Comparison of ENCODE assay signal across 15 cellular contexts in the genomic region with DNA sequence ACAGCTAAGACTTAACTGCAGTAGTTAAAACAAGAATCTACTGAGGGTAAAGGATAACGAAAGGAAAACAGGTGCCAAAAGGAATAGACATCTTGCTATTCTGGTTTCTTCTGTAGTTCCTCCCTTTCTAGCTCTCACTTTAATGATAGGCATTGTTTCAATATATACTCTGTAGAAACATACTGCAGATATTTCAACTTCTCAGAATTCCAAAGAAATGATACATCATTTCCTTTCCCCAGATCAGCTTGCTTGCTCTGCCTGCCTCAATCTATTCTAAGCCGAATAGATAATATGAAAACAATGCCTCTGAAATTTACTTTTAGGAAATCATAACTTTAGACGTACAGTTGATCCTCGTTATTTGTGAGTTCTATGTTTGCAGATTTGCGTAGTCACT. TPM values are rescaled to one million over a fixed set of nuclear protein-coding genes. Genes with fewer than 3 reads are reported as not detected.
A peak's percentile ranks its signal among the peaks of the same experiment; 100 is the strongest.
DNase-seq lines count a peak whose midpoint lies in the region; ATAC-seq and TF ChIP-seq lines count a peak whose summit lies in the region.
"Had no signal": no experiment of that assay in that cellular context is flagged by ENCODE, and none has a peak within 500 bp of the region (broad histone marks: within the 10 kb centered on the region; RNA-seq: fewer than 3 reads in every experiment).

No MANE protein-coding gene starts in this region.

- peaks cover 24% of the 10 kb centered on the region; the same call in 2 of the 3 replicates for H3K36me3 Mint-ChIP-seq in GM23338 (ENCODE audit: low read depth)

- no peak overlapping the region for H2AFZ ChIP-seq in PC-9
- H2AFZ ChIP-seq in osteoblast (ENCODE audit: low read length): no peak overlapping the region
- H2AFZ ChIP-seq in GM23338: no peak overlapping the region

- H4K20me1 ChIP-seq in PC-9 (ENCODE audit: insufficient read depth): no peaks in the 10 kb centered on the region
- H4K20me1 ChIP-seq in osteoblast (ENCODE audit: insufficient read depth, low read length): no peaks in the 10 kb centered on the region
- H4K20me1 ChIP-seq in GM23338 (replicated peaks; ENCODE audit: insufficient read depth): 0 out of 2 replicates have a peak, but pooled peaks cover 4% of the 10 kb centered on the region

- H3K36me3 ChIP-seq in BJ (ENCODE audit: control insufficient read depth, insufficient read depth, low read length): peaks cover 7% of the 10 kb centered on the region
- H3K36me3 ChIP-seq in PC-9 (ENCODE audit: low read depth): no peaks in the 10 kb centered on the region
- peaks cover 52% of the 10 kb centered on the region for H3K36me3 ChIP-seq in osteoblast (ENCODE audit: insufficient read depth, low read length)
- peaks cover 4% of the 10 kb centered on the region for H3K36me3 ChIP-seq in GM23338 (ENCODE audit: insufficient read depth)

- H3F3A ChIP-seq in PC-9 (ENCODE audit: insufficient read depth, low read depth): peaks cover 5% of the 10 kb centered on the region; the same call in 1 of the 2 replicates
- no peaks in the 10 kb centered on the region for H3F3A ChIP-seq in GM23338 (replicated peaks; ENCODE audit: low read depth)

- H3K9me2 ChIP-seq in PC-9 (ENCODE audit: insufficient read depth): no peaks in the 10 kb centered on the region
- H3K9me2 ChIP-seq in GM23338 (ENCODE audit: insufficient read depth): no peaks in the 10 kb centered on the region

- H3K9me3 ChIP-seq in PC-9 (ENCODE audit: insufficient read depth, low read depth) (no peaks in the 10 kb centered on the region), osteoblast (ENCODE audit: low read depth, low read length) (no peaks in the 10 kb centered on the region)

- no peaks in the 10 kb centered on the region for H3K4me1 Mint-ChIP-seq in GM23338

- no peak for TF ChIP-seq CTCF in BJ (IDR thresholded peaks at IDR 0.05; ENCODE audit: insufficient read depth, low read depth, low read length)
- no peak for TF ChIP-seq CTCF in PC-9 (conservative IDR thresholded peaks at IDR 0.05)
- TF ChIP-seq CTCF in osteoblast (IDR thresholded peaks at IDR 0.05; ENCODE audit: extremely low read depth, low read depth, low read length): no peak
- TF ChIP-seq CTCF in dorsolateral prefrontal cortex (IDR thresholded peaks at IDR 0.05 in 54 of 56, conservative IDR thresholded peaks at IDR 0.05 in 2 of 56; ENCODE audit: low read depth in 1 of 56, partially characterized antibody in 56 of 56): no peak
- TF ChIP-seq CTCF in GM23338 (conservative IDR thresholded peaks at IDR 0.05; ENCODE audit: low read depth in 2 of 2): no peak

- no peaks in the 10 kb centered on the region for H3K27me3 Mint-ChIP-seq in GM23338 (ENCODE audit: insufficient read depth, low read depth, poor library complexity)
- H3K27me3 Mint-ChIP-seq: progenitor cell of endocrine pancreas had no signal

- peak overlapping the region; percentile 40 for H3K4me2 ChIP-seq in PC-9
- peak overlapping the region; percentile 59 for H3K4me2 ChIP-seq in osteoblast (ENCODE audit: insufficient read depth, low read length)
- no peak overlapping the region for H3K4me2 ChIP-seq in GM23338

- intact Hi-C loops in PC-9 (cut with micrococcal nuclease; ENCODE audit: unreplicated experiment) (loop anchor here (2.0 kb wide), 2 partner anchors 46 to 96 kb away; partner anchors contain the start of genes ACO1 and RIGI), dorsolateral prefrontal cortex (cut with DNase I) (no loop called here)

- H3K27ac Mint-ChIP-seq in GM23338: no peak overlapping the region
- H3K27ac Mint-ChIP-seq: progenitor cell of endocrine pancreas had no signal

- H3K27ac ChIP-seq in PC-9 (peak overlapping the region; percentile 52), osteoblast (ENCODE audit: low read depth, low read length) (peak overlapping the region; percentile 54), dorsolateral prefrontal cortex (no peak overlapping the region), GM23338 (ENCODE audit: low read depth) (no peak overlapping the region)
- H3K27ac ChIP-seq: C4-2B had no signal

- peak; percentile 23 for DNase-seq in BJ (ENCODE audit: low read depth)
- peak in 1 of 2 experiments; percentile 59 for DNase-seq in PC-9
- DNase-seq in dedifferentiated amniotic fluid mesenchymal stem cell (ENCODE audit: extremely low spot score): peak; percentile 72
- DNase-seq in osteoblast (ENCODE audit: insufficient read length, low spot score, missing footprints): peak; percentile 65
- DNase-seq in dorsolateral prefrontal cortex: no peak
- no peak for DNase-seq in GM23338 (ENCODE audit: low spot score)
- DNase-seq in NCI-H1048 (lab: John Stamatoyannopoulos, UW): no peak
- DNase-seq: activated T-cell treated with anti-CD3 and anti-CD28 coated beads, Interleukin-2, amount 50 U/mL, for 72 hours; amygdala; NCI-H146; NCI-H748 treated with DMSO at 0.1 percent for 48 hours; T1000 had no signal

- H3K9me3 Mint-ChIP-seq in GM23338: no peaks in the 10 kb centered on the region
- H3K9me3 Mint-ChIP-seq: activated T-cell treated with anti-CD3 and anti-CD28 coated beads, Interleukin-2, amount 50 U/mL, for 72 hours had no signal

- H3K4me1 ChIP-seq in PC-9 (replicated peaks; ENCODE audit: insufficient read depth) (peaks cover 29% of the 10 kb centered on the region), osteoblast (ENCODE audit: insufficient read depth, low read length) (peaks cover 48% of the 10 kb centered on the region), GM23338 (ENCODE audit: insufficient read depth) (no peaks in the 10 kb centered on the region)

- no peaks in the 10 kb centered on the region for H3K79me2 ChIP-seq in PC-9 (ENCODE audit: low read depth)
- H3K79me2 ChIP-seq in osteoblast (ENCODE audit: insufficient read depth, low read length): peaks cover 2% of the 10 kb centered on the region
- H3K79me2 ChIP-seq in GM23338 (replicated peaks; ENCODE audit: insufficient read depth): no peaks in the 10 kb centered on the region

- ATAC-seq in HG02938 (IDR thresholded peaks at IDR 0.05; ENCODE audit: unreplicated experiment) (no peak), GM23338 (no peak)
- ATAC-seq: activated T-cell treated with anti-CD3 and anti-CD28 coated beads, Interleukin-2, amount 50 U/mL, for 72 hours had no signal

- no peaks in the 10 kb centered on the region for H3K27me3 ChIP-seq in BJ (ENCODE audit: control insufficient read depth, insufficient read depth, low read length)
- H3K27me3 ChIP-seq in PC-9 (ENCODE audit: insufficient read depth, low read depth): no peaks in the 10 kb centered on the region
- H3K27me3 ChIP-seq in osteoblast (ENCODE audit: insufficient read depth, low read length): no peaks in the 10 kb centered on the region
- H3K27me3 ChIP-seq in dorsolateral prefrontal cortex: no peaks in the 10 kb centered on the region
- no peaks in the 10 kb centered on the region for H3K27me3 ChIP-seq in GM23338 (ENCODE audit: insufficient read depth)

- POLR2A ChIA-PET in BJ (lab: Charles Lee): interaction anchor here (0.7 kb wide), 1 partner anchor 46 kb away, joined by 3 read pairs; the partner anchor contains the start of gene ACO1
- POLR2A ChIA-PET in PC-9 (lab: Charles Lee; ENCODE audit: unreplicated experiment): interaction anchor here (0.6 to 0.7 kb wide), 2 partner anchors 96 to 120 kb away, joined by 3 read pairs; partner anchors contain the start of gene RIGI

- CTCF ChIA-PET in BJ (lab: Yijun Ruan, JAX) (interaction anchor here (0.7 to 10.0 kb wide), 9 partner anchors 27 to 148 kb away, joined by 3 to 171 read pairs (median 7); partner anchors contain the start of gene NDUFB6), PC-9 (lab: Charles Lee) (interaction anchor here (1.0 to 1.1 kb wide), 2 partner anchors 53 to 95 kb away, joined by 3 to 4 read pairs; no protein-coding TSS in a partner anchor)

- no TSS peak for BruUV-seq in PC-9 (replicated peaks; lab: Mats Ljungman, UMichigan)

- H3K4me3 Mint-ChIP-seq in GM23338: no peak overlapping the region
- H3K4me3 Mint-ChIP-seq: activated T-cell treated with anti-CD3 and anti-CD28 coated beads, Interleukin-2, amount 50 U/mL, for 72 hours had no signal

- H3K4me3 ChIP-seq in BJ (ENCODE audit: low read depth, low read length) (no peak overlapping the region), PC-9 (no peak overlapping the region; the same call in 1 of the 2 replicates), osteoblast (ENCODE audit: insufficient read depth, low read length) (peak overlapping the region; percentile 26), dorsolateral prefrontal cortex (no peak overlapping the region), GM23338 (no peak overlapping the region)

RNA-seq across cellular contexts. Expression of gene ACO1, which starts 46.3 kb away (rescaled TPM):
- 93.8 and 111 TPM in 2 replicates for polyA plus RNA-seq in BJ (2011; rRNA removed)
- polyA minus RNA-seq in BJ (2011; rRNA and poly(A)+ RNA removed): 49.4 and 79.9 TPM in 2 replicates
- total RNA-seq in PC-9 (2021): 26.1 and 30.2 TPM in 2 replicates
- 104 and 105 TPM in 2 replicates for total RNA-seq in osteoblast
- total RNA-seq in dorsolateral prefrontal cortex: 10 to 100 TPM; 17.4 to 32.7 (median 23.5) TPM
- 38.9 and 41.0 TPM in 2 replicates for total RNA-seq in GM23338 (2014; rRNA removed; shearing (Covaris generic))
- polyA plus RNA-seq in GM23338 (2016; fragmentation: Nextera tagmentation; extraction: Ambion mirVana): 16.2 and 16.6 TPM in 2 replicates

Comparison
In these comparisons a context has a peak if more than half of its experiments do, and no peak if none do; other contexts are left out.
1. DNase-seq: peak in BJ (single experiment), dedifferentiated amniotic fluid mesenchymal stem cell (single experiment) and osteoblast (single experiment); none in dorsolateral prefrontal cortex (0 of 10), GM23338 (single experiment) and NCI-H1048 (single experiment).
2. H3K27ac ChIP-seq: peak in PC-9 (single experiment) and osteoblast (single experiment); none in dorsolateral prefrontal cortex (0 of 59) and GM23338 (single experiment).